36 cellular contexts compared by ENCODE assay signal in genomic region chr3:44596631-44597030, GRCh38.
"Had no signal": no experiment of that assay in that cellular context is flagged by ENCODE, and none has a peak within 500 bp of the region (broad histone marks: within the 10 kb centered on the region; RNA-seq: fewer than 3 reads in every experiment).

No MANE protein-coding gene starts in this region.

- H3K4me3 Mint-ChIP-seq: activated CD8-positive, alpha-beta T cell treated with anti-CD3 and anti-CD28 coated beads for 36 hours; activated T-cell treated with anti-CD3 and anti-CD28 coated beads, Interleukin-2, amount 50 U/mL, for 4 hours; activated T-helper 17 cell treated with anti-CD3 and anti-CD28 coated beads, Interleukin-2, amount 50 U/mL, for 72 hours; central memory CD8-positive, alpha-beta T cell; dendritic cell treated with granulocyte-macrophage colony-stimulating factor and Interleukin-4, amounts not matched to agents 40 ng/mL and 50 ng/mL, for 4 days; endodermal cell; immature natural killer cell; naive thymus-derived CD4-positive, alpha-beta T cell; stimulated activated memory B cell treated with anti-CD40 and anti-IgM and Interleukin-4, amounts not matched to agents 10 μg/mL and 1 μg/mL and 100 μg/mL, for 72 hours; stimulated activated naive CD8-positive, alpha-beta T cell treated with anti-CD3 and anti-CD28 coated beads, Interleukin-15, amount 100 ng/mL, for 72 hours; T-helper 1 cell treated with Interleukin-12 subunit alpha and Interleukin-12 subunit beta and Interleukin-4 antibody, amounts not matched to agents 30 μg/mL and 1 μg/mL, for 36 hours; type B pancreatic cell had no signal

- H3K4me1 Mint-ChIP-seq: activated T-helper 17 cell treated with anti-CD3 and anti-CD28 coated beads, Interleukin-2, amount 50 U/mL, for 72 hours; central memory CD8-positive, alpha-beta T cell; endodermal cell; immature natural killer cell; naive thymus-derived CD4-positive, alpha-beta T cell; stimulated activated memory B cell treated with anti-CD40 and anti-IgM and Interleukin-4, amounts not matched to agents 10 μg/mL and 1 μg/mL and 100 μg/mL, for 72 hours; stimulated activated naive CD8-positive, alpha-beta T cell treated with anti-CD3 and anti-CD28 coated beads, Interleukin-15, amount 100 ng/mL, for 72 hours had no signal

- H3K9me3 ChIP-seq: prostate gland had no signal

- FAIRE-seq: kidney, TTC549 had no signal

- DNase-seq: activated CD4-positive, alpha-beta T cell treated with anti-CD3 and anti-CD28 coated beads for 1 hour; activated CD4-positive, alpha-beta T cell treated with anti-CD3 and anti-CD28 coated beads, Interleukin-2, amount 50 U/mL, for 1 hour; activated CD8-positive, alpha-beta T cell treated with anti-CD3 and anti-CD28 coated beads for 36 hours; activated gamma-delta T cell treated with Interleukin-2 at 50 U/mL for 16 hours; activated naive CD4-positive, alpha-beta T cell treated with anti-CD3 and anti-CD28 coated beads, Interleukin-2, amount 50 U/mL, for 16 hours; activated T-cell treated with anti-CD3 and anti-CD28 coated beads, Interleukin-2, amount 50 U/mL, for 4 hours; amygdala; endodermal cell; gastrocnemius medialis; head of caudate nucleus; hippocampal formation; immature natural killer cell; kidney; left colon; midbrain; naive thymus-derived CD4-positive, alpha-beta T cell; ovary; retina; stimulated activated CD4-positive, alpha-beta T cell treated with anti-CD3 and anti-CD28 coated beads, Interleukin-1b, Interleukin-23, amount 100 ng/mL, for 48 hours; stimulated activated CD4-positive, alpha-beta T cell treated with anti-CD3 and anti-CD28 coated beads, Interleukin-4, amount 100 ng/mL, for 4 hours; stimulated activated CD8-positive, alpha-beta memory T cell treated with anti-CD3 and anti-CD28 coated beads, Interleukin-4, amount 100 ng/mL, for 48 hours; stimulated activated naive CD8-positive, alpha-beta T cell treated with anti-CD3 and anti-CD28 coated beads, Interleukin-15, amount 100 ng/mL, for 72 hours; substantia nigra; T-helper 9 cell had no signal

- H3K4me3 ChIP-seq: breast epithelium, gastrocnemius medialis, ovary, prostate gland, smooth muscle cell, vagina had no signal

- ATAC-seq: activated CD8-positive, alpha-beta T cell treated with anti-CD3 and anti-CD28 coated beads for 36 hours; activated T-cell treated with anti-CD3 and anti-CD28 coated beads, Interleukin-2, amount 50 U/mL, for 4 hours; activated T-helper 17 cell treated with anti-CD3 and anti-CD28 coated beads, Interleukin-2, amount 50 U/mL, for 72 hours; gastrocnemius medialis; left colon; naive thymus-derived CD4-positive, alpha-beta T cell; stimulated activated memory B cell treated with anti-CD40 and anti-IgM and Interleukin-4, amounts not matched to agents 10 μg/mL and 1 μg/mL and 100 μg/mL, for 72 hours; stimulated activated naive CD8-positive, alpha-beta T cell treated with anti-CD3 and anti-CD28 coated beads, Interleukin-15, amount 100 ng/mL, for 72 hours had no signal

- H3K27me3 ChIP-seq: breast epithelium, gastrocnemius medialis, ovary, vagina had no signal

- H3K36me3 ChIP-seq: breast epithelium, ovary, prostate gland had no signal

- H3K27ac Mint-ChIP-seq: activated CD8-positive, alpha-beta T cell treated with anti-CD3 and anti-CD28 coated beads for 36 hours; activated T-helper 17 cell treated with anti-CD3 and anti-CD28 coated beads, Interleukin-2, amount 50 U/mL, for 72 hours; dendritic cell treated with granulocyte-macrophage colony-stimulating factor and Interleukin-4, amounts not matched to agents 40 ng/mL and 50 ng/mL, for 4 days; endodermal cell; immature natural killer cell; naive thymus-derived CD4-positive, alpha-beta T cell; stimulated activated memory B cell treated with anti-CD40 and anti-IgM and Interleukin-4, amounts not matched to agents 10 μg/mL and 1 μg/mL and 100 μg/mL, for 72 hours; stimulated activated naive CD8-positive, alpha-beta T cell treated with anti-CD3 and anti-CD28 coated beads, Interleukin-15, amount 100 ng/mL, for 72 hours; T-helper 1 cell treated with Interleukin-12 subunit alpha and Interleukin-12 subunit beta and Interleukin-4 antibody, amounts not matched to agents 30 μg/mL and 1 μg/mL, for 36 hours; type B pancreatic cell had no signal

- H3K27ac ChIP-seq: breast epithelium, epithelial cell of prostate, gastrocnemius medialis, ovary, prostate gland, vagina had no signal

- H3K27me3 Mint-ChIP-seq: activated CD8-positive, alpha-beta T cell treated with anti-CD3 and anti-CD28 coated beads for 36 hours; activated T-helper 17 cell treated with anti-CD3 and anti-CD28 coated beads, Interleukin-2, amount 50 U/mL, for 72 hours; dendritic cell treated with granulocyte-macrophage colony-stimulating factor and Interleukin-4, amounts not matched to agents 40 ng/mL and 50 ng/mL, for 4 days; stimulated activated memory B cell treated with anti-CD40 and anti-IgM and Interleukin-4, amounts not matched to agents 10 μg/mL and 1 μg/mL and 100 μg/mL, for 72 hours; stimulated activated naive CD8-positive, alpha-beta T cell treated with anti-CD3 and anti-CD28 coated beads, Interleukin-15, amount 100 ng/mL, for 72 hours; type B pancreatic cell had no signal

- H3K4me1 ChIP-seq: breast epithelium, gastrocnemius medialis, prostate gland, vagina had no signal

- H3K4me2 ChIP-seq: smooth muscle cell had no signal
